Comparison of ENCODE assay signal across 15 cellular contexts in genomic region chr12:19125325-19125724, GRCh38. TPM values are rescaled to one million over a fixed set of nuclear protein-coding genes. Genes with fewer than 3 reads are reported as not detected.
DNase-seq lines count a peak whose midpoint lies in the region; ATAC-seq and TF ChIP-seq lines count a peak whose summit lies in the region.
"Had no signal": no experiment of that assay in that cellular context is flagged by ENCODE, and none has a peak within 500 bp of the region (broad histone marks: within the 10 kb centered on the region; RNA-seq: fewer than 3 reads in every experiment).

No MANE protein-coding gene starts in this region.

- dilution Hi-C loops in mammary epithelial cell (cut with HindIII; ENCODE audit: low sequenced_read_pairs): no loop called here

- TF ChIP-seq CTCF in mammary epithelial cell (conservative IDR thresholded peaks at IDR 0.05 in 1 of 2, IDR thresholded peaks at IDR 0.05 in 1 of 2; ENCODE audit: extremely low read depth in 1 of 2, insufficient read depth in 1 of 2, low read depth in 1 of 2, low read length in 2 of 2) (no peak), left lung (IDR thresholded peaks at IDR 0.05) (no peak)

- in situ Hi-C loops in mammary epithelial cell (cut with MboI; ENCODE audit: low sequenced_read_pairs in 2 of 2): loop anchor here in 1 of 2 donors (25.0 kb wide), 1 partner anchor 263 kb away; no protein-coding TSS in a partner anchor

- peak in 1 of 2 donors; percentile 2 for DNase-seq in activated T-cell treated with anti-CD3 and anti-CD28 coated beads, Interleukin-2, amount 50 U/mL, for 72 hours
- no peak for DNase-seq in activated T-cell treated with anti-CD3 and anti-CD28 coated beads, Interleukin-2, amount 50 U/mL, for 48 hours
- DNase-seq in M059J (ENCODE audit: low read depth) (peak; percentile 47), mammary epithelial cell (peak; percentile 44), kidney tubule cell (ENCODE audit: low spot score) (peak; percentile 57), left lung (no peak), NCI-H1048 (lab: John Stamatoyannopoulos, UW) (no peak), caudate nucleus (lab: John Stamatoyannopoulos, UW) (no peak)
- DNase-seq: activated CD4-positive, CD25-positive, alpha-beta regulatory T cell; NCI-H146; NCI-H2227 treated with DMSO at 0.1 percent for 48 hours; SHP77 treated with DMSO at 0.1 percent for 48 hours; T-helper 17 cell had no signal

- H3K36me3 ChIP-seq in mammary epithelial cell (ENCODE audit: insufficient read depth, low read length): no peaks in the 10 kb centered on the region
- no peaks in the 10 kb centered on the region for H3K36me3 ChIP-seq in left lung

- no TSS peak for BruUV-seq in mammary epithelial cell (replicated peaks; lab: Mats Ljungman, UMichigan)

- peak overlapping the region in 1 of 2 donors; percentile 49 for H3K4me3 Mint-ChIP-seq in activated T-cell treated with anti-CD3 and anti-CD28 coated beads, Interleukin-2, amount 50 U/mL, for 72 hours
- H3K4me3 Mint-ChIP-seq: memory B cell, T-helper 17 cell had no signal

- H3K27ac ChIP-seq in mammary epithelial cell (ENCODE audit: insufficient read depth, low read depth, low read length) (peak overlapping the region; percentile 22), left lung (no peak overlapping the region), caudate nucleus (ENCODE audit: low read depth, low read length) (no peak overlapping the region)

- CTCF ChIA-PET in mammary epithelial cell (lab: Charles Lee; ENCODE audit: low non-redundant PET): no interaction called here

- H4K20me1 ChIP-seq in mammary epithelial cell (ENCODE audit: insufficient read depth, low read length): no peaks in the 10 kb centered on the region

- H3K4me1 Mint-ChIP-seq in activated T-cell treated with anti-CD3 and anti-CD28 coated beads, Interleukin-2, amount 50 U/mL, for 72 hours (ENCODE audit: low read depth): peaks cover 9% of the 10 kb centered on the region
- H3K4me1 Mint-ChIP-seq: nephron had no signal

- H3K27ac Mint-ChIP-seq in activated T-cell treated with anti-CD3 and anti-CD28 coated beads, Interleukin-2, amount 50 U/mL, for 72 hours: peak overlapping the region; percentile 32
- H3K27ac Mint-ChIP-seq: memory B cell, nephron, T-helper 17 cell had no signal

- H3K27me3 ChIP-seq in mammary epithelial cell (ENCODE audit: insufficient read depth, low read length): no peaks in the 10 kb centered on the region
- peaks cover 0 to 8% of the 10 kb centered on the region in 2 donors for H3K27me3 ChIP-seq in left lung

- H3K9me3 Mint-ChIP-seq in activated T-cell treated with anti-CD3 and anti-CD28 coated beads, Interleukin-2, amount 50 U/mL, for 72 hours: peaks cover 4 to 7% of the 10 kb centered on the region in 2 donors

- H3K9me3 ChIP-seq in mammary epithelial cell (replicated peaks; ENCODE audit: insufficient read depth, low read length): no peaks in the 10 kb centered on the region
- H3K9me3 ChIP-seq in left lung: peaks cover 0 to 17% of the 10 kb centered on the region in 2 donors

- H3K4me3 ChIP-seq in mammary epithelial cell (replicated peaks in 1 of 3; ENCODE audit: insufficient read depth in 1 of 3, low read depth in 2 of 3, low read length in 3 of 3): no peak overlapping the region
- H3K4me3 ChIP-seq in left lung: no peak overlapping the region

- H2AFZ ChIP-seq in mammary epithelial cell (ENCODE audit: low read depth, low read length): no peak overlapping the region

- H3K4me2 ChIP-seq in mammary epithelial cell (ENCODE audit: insufficient read depth, low read depth, low read length): no peak overlapping the region

- H3K36me3 Mint-ChIP-seq in activated T-cell treated with anti-CD3 and anti-CD28 coated beads, Interleukin-2, amount 50 U/mL, for 72 hours (ENCODE audit: insufficient read depth in 2 of 2): peaks cover 5 to 9% of the 10 kb centered on the region in 2 donors

- H3K79me2 ChIP-seq in mammary epithelial cell (ENCODE audit: insufficient read depth, low read length): peaks cover 3% of the 10 kb centered on the region

- peak; percentile 54 to 69 for ATAC-seq in activated T-cell treated with anti-CD3 and anti-CD28 coated beads, Interleukin-2, amount 50 U/mL, for 72 hours (replicated peaks in 1 of 2)
- ATAC-seq in left lung: no peak
- ATAC-seq: T-helper 17 cell had no signal

- peaks cover 17% of the 10 kb centered on the region for H3K4me1 ChIP-seq in mammary epithelial cell (ENCODE audit: insufficient read depth, low read length)
- H3K4me1 ChIP-seq in left lung: no peaks in the 10 kb centered on the region

- intact Hi-C loops in mammary epithelial cell (cut with micrococcal nuclease): no loop called here
- intact Hi-C loops in left lung (cut with DNase I): no loop called here

- H3K9ac ChIP-seq in mammary epithelial cell (ENCODE audit: insufficient read depth, low read length): no peak overlapping the region

- 84% methylated on average over 4 of the region's 5 CpGs for WGBS in mammary epithelial cell (ENCODE audit: low coverage, missing lambda C conversion rate)

- H3K27me3 Mint-ChIP-seq in activated T-cell treated with anti-CD3 and anti-CD28 coated beads, Interleukin-2, amount 50 U/mL, for 72 hours (ENCODE audit: low read depth): peaks cover 6% of the 10 kb centered on the region
- H3K27me3 Mint-ChIP-seq: T-helper 17 cell had no signal

RNA-seq across cellular contexts. Expression of gene PLEKHA5, which starts 4.2 kb away (rescaled TPM):
- 1 to 10 TPM; 3.7 to 4.6 TPM for total RNA-seq in activated T-cell treated with anti-CD3 and anti-CD28 coated beads, Interleukin-2, amount 50 U/mL, for 72 hours
- total RNA-seq in M059J (2014; rRNA removed; shearing (Covaris generic)): 17.3 and 19.6 TPM in 2 replicates
- 10 to 100 TPM; 54.3 to 76.5 TPM for total RNA-seq in mammary epithelial cell
- 10.9 TPM for polyA plus RNA-seq in mammary epithelial cell
- 35.2 TPM for polyA minus RNA-seq in mammary epithelial cell
- 10 to 100 TPM; 20.4 to 25.3 TPM for total RNA-seq in left lung

Comparison
In these comparisons a context has a peak if more than half of its experiments do, and no peak if none do; other contexts are left out.
1. DNase-seq: peak in M059J (single experiment), mammary epithelial cell (single experiment) and kidney tubule cell (single experiment); none in activated T-cell treated with anti-CD3 and anti-CD28 coated beads, Interleukin-2, amount 50 U/mL, for 48 hours (0 of 2), left lung (0 of 2), NCI-H1048 (single experiment) and caudate nucleus (0 of 61).